In genomic region chr19:5386841-5387240, GRCh38 we compare ENCODE assay signal across 32 cellular contexts.
"Had no signal": no experiment of that assay in that cellular context is flagged by ENCODE, and none has a peak within 500 bp of the region (broad histone marks: within the 10 kb centered on the region; RNA-seq: fewer than 3 reads in every experiment).

No MANE protein-coding gene starts in this region.

- H3K27me3 ChIP-seq: MG63 had no signal

- H3K36me3 ChIP-seq: MG63 had no signal

- DNase-seq: Kasumi-1, MG63, MM.1S, MV-4-11, NCI-H1048, NCI-H1092, NCI-H1092 treated with DMSO at 0.1 percent for 48 hours, NCI-H1105, NCI-H1105 treated with DMSO at 0.1 percent for 48 hours, NCI-H1417 treated with DMSO at 0.1 percent for 48 hours, NCI-H1436, NCI-H1436 treated with DMSO at 0.1 percent for 48 hours, NCI-H146, NCI-H1694, NCI-H1694 treated with DMSO at 0.1 percent for 48 hours, NCI-H187, NCI-H187 treated with DMSO at 0.1 percent for 48 hours, NCI-H1930, NCI-H2029, NCI-H2029 treated with DMSO at 0.1 percent for 48 hours, NCI-H2081, NCI-H2081 treated with DMSO at 0.1 percent for 48 hours, NCI-H2107, NCI-H2171, NCI-H2171 treated with DMSO at 0.1 percent for 48 hours, NCI-H2227 treated with DMSO at 0.1 percent for 48 hours, NCI-H226, NCI-H345, NCI-H446, NCI-H446 treated with DMSO at 0.1 percent for 48 hours, NCI-H510A, NCI-H510A treated with DMSO at 0.1 percent for 48 hours had no signal

- H3K4me3 ChIP-seq: MG63 had no signal
